Comparison of ENCODE assay signal across 24 cellular contexts in the genomic region with DNA sequence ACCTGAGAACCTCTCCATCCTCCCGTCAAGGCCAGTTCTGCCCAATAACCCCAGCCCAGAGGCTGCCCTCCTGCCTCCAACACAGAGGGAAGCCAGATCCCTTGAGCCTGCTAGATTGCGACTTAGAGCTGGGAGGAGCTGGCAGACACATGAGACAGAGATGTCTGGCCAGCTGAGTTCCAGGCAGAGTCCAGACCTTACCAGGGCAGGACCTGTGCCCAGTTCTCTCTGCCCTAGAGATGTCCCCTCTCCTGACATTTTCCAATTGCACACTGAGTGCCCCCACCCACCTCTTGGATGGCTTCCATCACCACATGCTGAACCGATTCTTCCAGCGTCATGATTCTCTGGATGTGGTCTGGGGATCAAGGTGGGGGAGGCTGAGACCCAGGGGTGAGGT. TPM values are rescaled to one million over a fixed set of nuclear protein-coding genes. Genes with fewer than 3 reads are reported as not detected.
"Had no signal": no experiment of that assay in that cellular context is flagged by ENCODE, and none has a peak within 500 bp of the region (broad histone marks: within the 10 kb centered on the region; RNA-seq: fewer than 3 reads in every experiment).

No MANE protein-coding gene starts in this region.

- H3K36me3 ChIP-seq: cardiac muscle cell, prostate gland, right lobe of liver had no signal

- H3K27ac ChIP-seq: cardiac muscle cell, esophagus squamous epithelium, foreskin keratinocyte, prostate gland, right lobe of liver had no signal

- H3K27me3 ChIP-seq: cardiac muscle cell, esophagus squamous epithelium, foreskin keratinocyte, right lobe of liver had no signal

- H3K27ac Mint-ChIP-seq: activated CD4-positive, alpha-beta T cell treated with anti-CD3 and anti-CD28 coated beads for 36 hours; nephron progenitor cell had no signal

- H3K4me3 Mint-ChIP-seq: activated CD4-positive, alpha-beta T cell treated with anti-CD3 and anti-CD28 coated beads for 36 hours; activated T-cell treated with anti-CD3 and anti-CD28 coated beads, Interleukin-2, amount 50 U/mL, for 4 hours; nephron progenitor cell; stimulated activated naive CD8-positive, alpha-beta T cell treated with anti-CD3 and anti-CD28 coated beads, Interleukin-15, amount 100 ng/mL, for 72 hours had no signal

- H3K9me3 Mint-ChIP-seq: activated T-cell treated with anti-CD3 and anti-CD28 coated beads, Interleukin-2, amount 50 U/mL, for 4 hours; nephron progenitor cell; stimulated activated naive CD8-positive, alpha-beta T cell treated with anti-CD3 and anti-CD28 coated beads, Interleukin-15, amount 100 ng/mL, for 72 hours had no signal

- DNase-seq: activated CD4-positive, alpha-beta T cell treated with anti-CD3 and anti-CD28 coated beads for 36 hours; activated CD8-positive, alpha-beta memory T cell treated with anti-CD3 and anti-CD28 coated beads, Interleukin-2, amount 50 U/mL, for 4 hours; activated effector memory CD4-positive, alpha-beta T cell treated with anti-CD3 and anti-CD28 coated beads, Interleukin-2, amount 50 U/mL, for 16 hours; activated naive CD4-positive, alpha-beta T cell treated with anti-CD3 and anti-CD28 coated beads, Interleukin-2, amount 50 U/mL, for 16 hours; activated T-cell treated with anti-CD3 and anti-CD28 coated beads, Interleukin-2, amount 50 U/mL, for 4 hours; dermis blood vessel endothelial cell; effector memory CD4-positive, alpha-beta T cell; esophagus squamous epithelium; foreskin keratinocyte; glutamatergic neuron; nephron progenitor cell; right lobe of liver; stimulated activated CD4-positive, alpha-beta T cell treated with anti-CD3 and anti-CD28 coated beads, Interleukin-4, amount 100 ng/mL, for 1 hour; stimulated activated naive CD8-positive, alpha-beta T cell treated with anti-CD3 and anti-CD28 coated beads, Interleukin-15, amount 100 ng/mL, for 72 hours; T-helper 2 cell had no signal

- H3K9me3 ChIP-seq: esophagus squamous epithelium, prostate gland, right lobe of liver had no signal

- ATAC-seq: activated CD4-positive, alpha-beta T cell treated with anti-CD3 and anti-CD28 coated beads for 36 hours; activated T-cell treated with anti-CD3 and anti-CD28 coated beads, Interleukin-2, amount 50 U/mL, for 4 hours; foreskin keratinocyte; right lobe of liver; stimulated activated naive CD8-positive, alpha-beta T cell treated with anti-CD3 and anti-CD28 coated beads, Interleukin-15, amount 100 ng/mL, for 72 hours had no signal

- H3K4me3 ChIP-seq: cardiac muscle cell, esophagus squamous epithelium, prostate gland, right lobe of liver, smooth muscle cell had no signal

- H3K4me1 ChIP-seq: foreskin keratinocyte, right lobe of liver had no signal

- H3K27me3 Mint-ChIP-seq: activated CD4-positive, alpha-beta T cell treated with anti-CD3 and anti-CD28 coated beads for 36 hours; stimulated activated naive CD8-positive, alpha-beta T cell treated with anti-CD3 and anti-CD28 coated beads, Interleukin-15, amount 100 ng/mL, for 72 hours had no signal

RNA-seq across cellular contexts. Expression of a gene that starts 20.7 kb away (rescaled TPM):
- total RNA-seq: activated CD4-positive, alpha-beta T cell treated with anti-CD3 and anti-CD28 coated beads for 36 hours; activated T-cell treated with anti-CD3 and anti-CD28 coated beads, Interleukin-2, amount 50 U/mL, for 4 hours; cardiac muscle cell; dermis blood vessel endothelial cell; endothelial cell of umbilical vein; foreskin keratinocyte; lung microvascular endothelial cell; omental fat pad; right lobe of liver; SK-MEL-5; smooth muscle cell; ureter had no signal

RNA-seq across cellular contexts. Expression of a gene that starts 29.3 kb away (rescaled TPM):
- total RNA-seq: SK-MEL-5 had no signal

RNA-seq across cellular contexts. Expression of a gene that starts 29.5 kb away (rescaled TPM):
- total RNA-seq: cardiac muscle cell, dermis blood vessel endothelial cell, esophagus squamous epithelium, myocyte, omental fat pad, SK-MEL-5, smooth muscle cell had no signal
